1 cellular context compared by ENCODE assay signal in the genomic region with DNA sequence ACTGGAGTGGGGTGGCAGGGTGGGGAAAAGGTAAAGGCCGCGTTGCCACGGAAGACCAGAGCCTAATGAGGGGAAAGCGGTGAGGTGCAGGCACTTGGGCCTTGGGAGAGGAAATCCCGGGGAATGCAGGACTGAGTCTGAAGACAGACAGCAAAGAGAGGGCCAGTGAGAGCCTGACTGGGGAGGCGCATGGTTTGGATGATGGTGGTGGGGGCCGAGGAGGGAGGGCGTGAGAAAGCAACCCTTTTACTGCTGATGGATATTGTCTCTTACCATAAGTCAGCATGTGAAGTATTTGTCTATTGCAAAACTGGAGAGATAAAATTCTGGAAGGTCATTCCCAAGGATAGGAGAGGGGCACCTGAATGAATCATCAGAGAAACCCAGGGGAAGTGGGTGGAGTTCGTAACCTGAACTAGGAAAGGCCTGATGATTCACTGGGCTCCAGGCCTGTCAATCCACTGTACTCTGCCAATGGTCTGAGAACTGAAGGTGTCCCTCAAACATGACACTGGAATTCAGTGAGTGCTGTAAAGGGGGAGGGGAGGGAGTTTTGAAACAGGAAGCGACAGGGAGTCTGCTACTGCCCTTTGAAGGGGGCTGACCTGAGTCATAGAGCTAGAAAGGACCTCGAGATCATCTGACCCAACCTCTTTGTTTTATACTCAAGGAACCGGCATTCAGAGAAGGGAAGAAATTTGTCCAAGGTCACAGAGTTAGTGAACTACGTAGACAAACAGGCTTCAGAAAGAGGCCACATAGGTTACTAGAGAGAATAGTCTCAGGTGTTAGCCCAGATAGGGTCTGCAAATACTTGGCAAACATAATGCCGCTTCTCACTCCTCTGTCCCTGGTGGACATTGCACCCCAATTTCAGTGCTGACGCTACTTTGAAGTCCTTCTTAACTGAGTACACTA.
TF ChIP-seq lines count a peak whose summit lies in the region.

No MANE protein-coding gene starts in this region.

TF ChIP-seq in HepG2, 621 proteins besides CTCF, POLR2A, EP300 and RAD21 (continued from another document and continues in another):
- TF ChIP-seq, protein P1, sequence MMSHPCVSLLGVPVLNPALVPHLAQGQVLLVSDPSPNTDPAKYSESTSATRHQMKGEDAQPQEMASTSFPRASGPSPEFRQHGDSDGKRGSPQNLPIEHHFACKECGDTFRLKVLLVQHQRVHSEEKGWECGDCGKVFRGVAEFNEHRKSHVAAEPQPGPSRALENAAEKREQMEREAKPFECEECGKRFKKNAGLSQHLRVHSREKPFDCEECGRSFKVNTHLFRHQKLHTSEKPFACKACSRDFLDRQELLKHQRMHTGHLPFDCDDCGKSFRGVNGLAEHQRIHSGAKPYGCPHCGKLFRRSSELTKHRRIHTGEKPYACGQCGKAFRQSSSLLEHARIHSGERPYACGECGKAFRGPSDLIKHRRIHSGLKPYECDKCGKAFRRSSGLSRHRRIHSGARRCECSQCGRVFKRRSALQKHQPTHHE (CRISPR knock-in tag; IDR thresholded peaks at IDR 0.05; ENCODE audit: borderline replicate concordance), result no peak
- TF ChIP-seq ZNF296 (CRISPR knock-in tag; conservative IDR thresholded peaks at IDR 0.05), result no peak
- TF ChIP-seq DPF2 (CRISPR knock-in tag; IDR thresholded peaks at IDR 0.05; ENCODE audit: borderline replicate concordance, low read depth), result peak; percentile 52; the same call in 1 of the 2 replicates
- TF ChIP-seq, protein P2, sequence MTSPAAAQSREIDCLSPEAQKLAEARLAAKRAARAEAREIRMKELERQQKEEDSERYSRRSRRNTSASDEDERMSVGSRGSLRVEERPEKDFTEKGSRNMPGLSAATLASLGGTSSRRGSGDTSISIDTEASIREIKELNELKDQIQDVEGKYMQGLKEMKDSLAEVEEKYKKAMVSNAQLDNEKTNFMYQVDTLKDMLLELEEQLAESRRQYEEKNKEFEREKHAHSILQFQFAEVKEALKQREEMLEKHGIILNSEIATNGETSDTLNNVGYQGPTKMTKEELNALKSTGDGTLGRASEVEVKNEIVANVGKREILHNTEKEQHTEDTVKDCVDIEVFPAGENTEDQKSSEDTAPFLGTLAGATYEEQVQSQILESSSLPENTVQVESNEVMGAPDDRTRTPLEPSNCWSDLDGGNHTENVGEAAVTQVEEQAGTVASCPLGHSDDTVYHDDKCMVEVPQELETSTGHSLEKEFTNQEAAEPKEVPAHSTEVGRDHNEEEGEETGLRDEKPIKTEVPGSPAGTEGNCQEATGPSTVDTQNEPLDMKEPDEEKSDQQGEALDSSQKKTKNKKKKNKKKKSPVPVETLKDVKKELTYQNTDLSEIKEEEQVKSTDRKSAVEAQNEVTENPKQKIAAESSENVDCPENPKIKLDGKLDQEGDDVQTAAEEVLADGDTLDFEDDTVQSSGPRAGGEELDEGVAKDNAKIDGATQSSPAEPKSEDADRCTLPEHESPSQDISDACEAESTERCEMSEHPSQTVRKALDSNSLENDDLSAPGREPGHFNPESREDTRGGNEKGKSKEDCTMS (CRISPR knock-in tag; conservative IDR thresholded peaks at IDR 0.05), result no peak
- no peak for TF ChIP-seq ZNF10 (CRISPR knock-in tag; IDR thresholded peaks at IDR 0.05; ENCODE audit: borderline replicate concordance, low read depth)
- no peak for TF ChIP-seq FOXO1 (CRISPR knock-in tag; IDR thresholded peaks at IDR 0.05)
- TF ChIP-seq KLF15 (CRISPR knock-in tag; IDR thresholded peaks at IDR 0.05; ENCODE audit: borderline replicate concordance), result no peak
- no peak for TF ChIP-seq RORA (CRISPR knock-in tag; IDR thresholded peaks at IDR 0.05)
- TF ChIP-seq RARA (CRISPR knock-in tag; IDR thresholded peaks at IDR 0.05), result peak; percentile 62
- peak; percentile 68 for TF ChIP-seq JUND (CRISPR knock-in tag; IDR thresholded peaks at IDR 0.05)
- TF ChIP-seq CREB1 (IDR thresholded peaks at IDR 0.05), result peak; percentile 47; the same call in 1 of the 2 replicates
- TF ChIP-seq CREB1 (CRISPR knock-in tag; IDR thresholded peaks at IDR 0.05), result peak; percentile 75
- no peak for TF ChIP-seq ZKSCAN8 (CRISPR knock-in tag; IDR thresholded peaks at IDR 0.05; ENCODE audit: borderline replicate concordance)
- TF ChIP-seq, protein P3, sequence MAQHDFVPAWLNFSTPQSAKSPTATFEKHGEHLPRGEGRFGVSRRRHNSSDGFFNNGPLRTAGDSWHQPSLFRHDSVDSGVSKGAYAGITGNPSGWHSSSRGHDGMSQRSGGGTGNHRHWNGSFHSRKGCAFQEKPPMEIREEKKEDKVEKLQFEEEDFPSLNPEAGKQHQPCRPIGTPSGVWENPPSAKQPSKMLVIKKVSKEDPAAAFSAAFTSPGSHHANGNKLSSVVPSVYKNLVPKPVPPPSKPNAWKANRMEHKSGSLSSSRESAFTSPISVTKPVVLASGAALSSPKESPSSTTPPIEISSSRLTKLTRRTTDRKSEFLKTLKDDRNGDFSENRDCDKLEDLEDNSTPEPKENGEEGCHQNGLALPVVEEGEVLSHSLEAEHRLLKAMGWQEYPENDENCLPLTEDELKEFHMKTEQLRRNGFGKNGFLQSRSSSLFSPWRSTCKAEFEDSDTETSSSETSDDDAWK (CRISPR knock-in tag; IDR thresholded peaks at IDR 0.05), result no peak
- no peak for TF ChIP-seq ZNF446 (CRISPR knock-in tag; IDR thresholded peaks at IDR 0.05)
- no peak for TF ChIP-seq ZNF224 (CRISPR knock-in tag; IDR thresholded peaks at IDR 0.05)
- peak; percentile 55 for TF ChIP-seq NFIC (IDR thresholded peaks at IDR 0.05; ENCODE audit: low read length)
- TF ChIP-seq ZNF616 (CRISPR knock-in tag; IDR thresholded peaks at IDR 0.05; ENCODE audit: low read depth), result no peak
- TF ChIP-seq HNF4A (CRISPR knock-in tag; IDR thresholded peaks at IDR 0.05), result peak; percentile 73
- no peak for TF ChIP-seq ZNF672 (CRISPR knock-in tag; IDR thresholded peaks at IDR 0.05)
- TF ChIP-seq, protein P4, sequence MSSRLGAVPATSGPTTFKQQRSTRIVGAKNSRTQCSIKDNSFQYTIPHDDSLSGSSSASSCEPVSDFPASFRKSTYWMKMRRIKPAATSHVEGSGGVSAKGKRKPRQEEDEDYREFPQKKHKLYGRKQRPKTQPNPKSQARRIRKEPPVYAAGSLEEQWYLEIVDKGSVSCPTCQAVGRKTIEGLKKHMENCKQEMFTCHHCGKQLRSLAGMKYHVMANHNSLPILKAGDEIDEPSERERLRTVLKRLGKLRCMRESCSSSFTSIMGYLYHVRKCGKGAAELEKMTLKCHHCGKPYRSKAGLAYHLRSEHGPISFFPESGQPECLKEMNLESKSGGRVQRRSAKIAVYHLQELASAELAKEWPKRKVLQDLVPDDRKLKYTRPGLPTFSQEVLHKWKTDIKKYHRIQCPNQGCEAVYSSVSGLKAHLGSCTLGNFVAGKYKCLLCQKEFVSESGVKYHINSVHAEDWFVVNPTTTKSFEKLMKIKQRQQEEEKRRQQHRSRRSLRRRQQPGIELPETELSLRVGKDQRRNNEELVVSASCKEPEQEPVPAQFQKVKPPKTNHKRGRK (CRISPR knock-in tag; IDR thresholded peaks at IDR 0.05), result no peak
- TF ChIP-seq MAZ (IDR thresholded peaks at IDR 0.05; ENCODE audit: borderline replicate concordance, low read depth, low read length), result peak; percentile 66; the same call in 1 of the 2 replicates
- TF ChIP-seq MAZ (CRISPR knock-in tag; IDR thresholded peaks at IDR 0.05; ENCODE audit: low read depth), result no peak
- TF ChIP-seq, protein P5, sequence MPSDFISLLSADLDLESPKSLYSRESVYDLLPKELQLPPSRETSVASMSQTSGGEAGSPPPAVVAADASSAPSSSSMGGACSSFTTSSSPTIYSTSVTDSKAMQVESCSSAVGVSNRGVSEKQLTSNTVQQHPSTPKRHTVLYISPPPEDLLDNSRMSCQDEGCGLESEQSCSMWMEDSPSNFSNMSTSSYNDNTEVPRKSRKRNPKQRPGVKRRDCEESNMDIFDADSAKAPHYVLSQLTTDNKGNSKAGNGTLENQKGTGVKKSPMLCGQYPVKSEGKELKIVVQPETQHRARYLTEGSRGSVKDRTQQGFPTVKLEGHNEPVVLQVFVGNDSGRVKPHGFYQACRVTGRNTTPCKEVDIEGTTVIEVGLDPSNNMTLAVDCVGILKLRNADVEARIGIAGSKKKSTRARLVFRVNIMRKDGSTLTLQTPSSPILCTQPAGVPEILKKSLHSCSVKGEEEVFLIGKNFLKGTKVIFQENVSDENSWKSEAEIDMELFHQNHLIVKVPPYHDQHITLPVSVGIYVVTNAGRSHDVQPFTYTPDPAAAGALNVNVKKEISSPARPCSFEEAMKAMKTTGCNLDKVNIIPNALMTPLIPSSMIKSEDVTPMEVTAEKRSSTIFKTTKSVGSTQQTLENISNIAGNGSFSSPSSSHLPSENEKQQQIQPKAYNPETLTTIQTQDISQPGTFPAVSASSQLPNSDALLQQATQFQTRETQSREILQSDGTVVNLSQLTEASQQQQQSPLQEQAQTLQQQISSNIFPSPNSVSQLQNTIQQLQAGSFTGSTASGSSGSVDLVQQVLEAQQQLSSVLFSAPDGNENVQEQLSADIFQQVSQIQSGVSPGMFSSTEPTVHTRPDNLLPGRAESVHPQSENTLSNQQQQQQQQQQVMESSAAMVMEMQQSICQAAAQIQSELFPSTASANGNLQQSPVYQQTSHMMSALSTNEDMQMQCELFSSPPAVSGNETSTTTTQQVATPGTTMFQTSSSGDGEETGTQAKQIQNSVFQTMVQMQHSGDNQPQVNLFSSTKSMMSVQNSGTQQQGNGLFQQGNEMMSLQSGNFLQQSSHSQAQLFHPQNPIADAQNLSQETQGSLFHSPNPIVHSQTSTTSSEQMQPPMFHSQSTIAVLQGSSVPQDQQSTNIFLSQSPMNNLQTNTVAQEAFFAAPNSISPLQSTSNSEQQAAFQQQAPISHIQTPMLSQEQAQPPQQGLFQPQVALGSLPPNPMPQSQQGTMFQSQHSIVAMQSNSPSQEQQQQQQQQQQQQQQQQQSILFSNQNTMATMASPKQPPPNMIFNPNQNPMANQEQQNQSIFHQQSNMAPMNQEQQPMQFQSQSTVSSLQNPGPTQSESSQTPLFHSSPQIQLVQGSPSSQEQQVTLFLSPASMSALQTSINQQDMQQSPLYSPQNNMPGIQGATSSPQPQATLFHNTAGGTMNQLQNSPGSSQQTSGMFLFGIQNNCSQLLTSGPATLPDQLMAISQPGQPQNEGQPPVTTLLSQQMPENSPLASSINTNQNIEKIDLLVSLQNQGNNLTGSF (CRISPR knock-in tag; IDR thresholded peaks at IDR 0.05), result no peak
- TF ChIP-seq, protein P6, sequence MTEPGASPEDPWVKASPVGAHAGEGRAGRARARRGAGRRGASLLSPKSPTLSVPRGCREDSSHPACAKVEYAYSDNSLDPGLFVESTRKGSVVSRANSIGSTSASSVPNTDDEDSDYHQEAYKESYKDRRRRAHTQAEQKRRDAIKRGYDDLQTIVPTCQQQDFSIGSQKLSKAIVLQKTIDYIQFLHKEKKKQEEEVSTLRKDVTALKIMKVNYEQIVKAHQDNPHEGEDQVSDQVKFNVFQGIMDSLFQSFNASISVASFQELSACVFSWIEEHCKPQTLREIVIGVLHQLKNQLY (CRISPR knock-in tag; IDR thresholded peaks at IDR 0.05), result 0 out of 2 replicates have a peak, but pooled peaks have one; percentile 24
- TF ChIP-seq, protein P7, sequence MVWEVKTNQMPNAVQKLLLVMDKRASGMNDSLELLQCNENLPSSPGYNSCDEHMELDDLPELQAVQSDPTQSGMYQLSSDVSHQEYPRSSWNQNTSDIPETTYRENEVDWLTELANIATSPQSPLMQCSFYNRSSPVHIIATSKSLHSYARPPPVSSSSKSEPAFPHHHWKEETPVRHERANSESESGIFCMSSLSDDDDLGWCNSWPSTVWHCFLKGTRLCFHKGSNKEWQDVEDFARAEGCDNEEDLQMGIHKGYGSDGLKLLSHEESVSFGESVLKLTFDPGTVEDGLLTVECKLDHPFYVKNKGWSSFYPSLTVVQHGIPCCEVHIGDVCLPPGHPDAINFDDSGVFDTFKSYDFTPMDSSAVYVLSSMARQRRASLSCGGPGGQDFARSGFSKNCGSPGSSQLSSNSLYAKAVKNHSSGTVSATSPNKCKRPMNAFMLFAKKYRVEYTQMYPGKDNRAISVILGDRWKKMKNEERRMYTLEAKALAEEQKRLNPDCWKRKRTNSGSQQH (CRISPR knock-in tag; IDR thresholded peaks at IDR 0.05; ENCODE audit: low read depth), result no peak
- no peak for TF ChIP-seq ZNF383 (CRISPR knock-in tag; IDR thresholded peaks at IDR 0.05; ENCODE audit: borderline replicate concordance)
- TF ChIP-seq, protein P8, sequence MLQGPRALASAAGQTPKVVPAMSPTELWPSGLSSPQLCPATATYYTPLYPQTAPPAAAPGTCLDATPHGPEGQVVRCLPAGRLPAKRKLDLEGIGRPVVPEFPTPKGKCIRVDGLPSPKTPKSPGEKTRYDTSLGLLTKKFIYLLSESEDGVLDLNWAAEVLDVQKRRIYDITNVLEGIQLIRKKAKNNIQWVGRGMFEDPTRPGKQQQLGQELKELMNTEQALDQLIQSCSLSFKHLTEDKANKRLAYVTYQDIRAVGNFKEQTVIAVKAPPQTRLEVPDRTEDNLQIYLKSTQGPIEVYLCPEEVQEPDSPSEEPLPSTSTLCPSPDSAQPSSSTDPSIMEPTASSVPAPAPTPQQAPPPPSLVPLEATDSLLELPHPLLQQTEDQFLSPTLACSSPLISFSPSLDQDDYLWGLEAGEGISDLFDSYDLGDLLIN (CRISPR knock-in tag; IDR thresholded peaks at IDR 0.05; ENCODE audit: borderline replicate concordance), result no peak
- TF ChIP-seq MBD4 (IDR thresholded peaks at IDR 0.05; ENCODE audit: borderline replicate concordance, low read length), result no peak
- no peak for TF ChIP-seq ZNF543 (CRISPR knock-in tag; IDR thresholded peaks at IDR 0.05)
- no peak for TF ChIP-seq SIX1 (CRISPR knock-in tag; IDR thresholded peaks at IDR 0.05; ENCODE audit: borderline replicate concordance)
- TF ChIP-seq HNRNPLL (IDR thresholded peaks at IDR 0.05; ENCODE audit: low read depth, low read length, poor library complexity, severe bottlenecking), result no peak
- no peak for TF ChIP-seq RARG (CRISPR knock-in tag; IDR thresholded peaks at IDR 0.05; ENCODE audit: low read depth)
- TF ChIP-seq ZNF282 (IDR thresholded peaks at IDR 0.05; ENCODE audit: partially characterized antibody), result no peak
- TF ChIP-seq ZNF605 (CRISPR knock-in tag; IDR thresholded peaks at IDR 0.05), result no peak
- TF ChIP-seq, protein P9, sequence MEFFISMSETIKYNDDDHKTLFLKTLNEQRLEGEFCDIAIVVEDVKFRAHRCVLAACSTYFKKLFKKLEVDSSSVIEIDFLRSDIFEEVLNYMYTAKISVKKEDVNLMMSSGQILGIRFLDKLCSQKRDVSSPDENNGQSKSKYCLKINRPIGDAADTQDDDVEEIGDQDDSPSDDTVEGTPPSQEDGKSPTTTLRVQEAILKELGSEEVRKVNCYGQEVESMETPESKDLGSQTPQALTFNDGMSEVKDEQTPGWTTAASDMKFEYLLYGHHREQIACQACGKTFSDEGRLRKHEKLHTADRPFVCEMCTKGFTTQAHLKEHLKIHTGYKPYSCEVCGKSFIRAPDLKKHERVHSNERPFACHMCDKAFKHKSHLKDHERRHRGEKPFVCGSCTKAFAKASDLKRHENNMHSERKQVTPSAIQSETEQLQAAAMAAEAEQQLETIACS (CRISPR knock-in tag; IDR thresholded peaks at IDR 0.05), result no peak
- TF ChIP-seq, protein P10, sequence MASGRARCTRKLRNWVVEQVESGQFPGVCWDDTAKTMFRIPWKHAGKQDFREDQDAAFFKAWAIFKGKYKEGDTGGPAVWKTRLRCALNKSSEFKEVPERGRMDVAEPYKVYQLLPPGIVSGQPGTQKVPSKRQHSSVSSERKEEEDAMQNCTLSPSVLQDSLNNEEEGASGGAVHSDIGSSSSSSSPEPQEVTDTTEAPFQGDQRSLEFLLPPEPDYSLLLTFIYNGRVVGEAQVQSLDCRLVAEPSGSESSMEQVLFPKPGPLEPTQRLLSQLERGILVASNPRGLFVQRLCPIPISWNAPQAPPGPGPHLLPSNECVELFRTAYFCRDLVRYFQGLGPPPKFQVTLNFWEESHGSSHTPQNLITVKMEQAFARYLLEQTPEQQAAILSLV (CRISPR knock-in tag; IDR thresholded peaks at IDR 0.05; ENCODE audit: borderline replicate concordance), result no peak
- TF ChIP-seq ZNF577 (CRISPR knock-in tag; IDR thresholded peaks at IDR 0.05; ENCODE audit: borderline replicate concordance, low read depth), result no peak
- TF ChIP-seq ATF1 (CRISPR knock-in tag; IDR thresholded peaks at IDR 0.05), result peak; percentile 51
- no peak for TF ChIP-seq JDP2 (CRISPR knock-in tag; IDR thresholded peaks at IDR 0.05; ENCODE audit: borderline replicate concordance)
- no peak; the same call in 1 of the 2 replicates for TF ChIP-seq MIER3 (CRISPR knock-in tag; IDR thresholded peaks at IDR 0.05; ENCODE audit: borderline replicate concordance)
- TF ChIP-seq FLYWCH1 (CRISPR knock-in tag; IDR thresholded peaks at IDR 0.05), result no peak
